22 cellular contexts compared by ENCODE assay signal in genomic region chr11:116618461-116618860, GRCh38.
"Had no signal": no experiment of that assay in that cellular context is flagged by ENCODE, and none has a peak within 500 bp of the region (broad histone marks: within the 10 kb centered on the region; RNA-seq: fewer than 3 reads in every experiment).

No MANE protein-coding gene starts in this region.

- H3K27ac ChIP-seq: colonic mucosa, left lung, ovary, psoas muscle, sigmoid colon, stomach, thyroid gland had no signal

- H3K4me3 ChIP-seq: colonic mucosa, left lung, ovary, psoas muscle, sigmoid colon, stomach, thyroid gland had no signal

- H3K9me3 Mint-ChIP-seq: effector memory CD8-positive, alpha-beta T cell; stimulated activated effector memory CD8-positive, alpha-beta T cell treated with anti-CD3 and anti-CD28 coated beads, Interleukin-12 subunit alpha, Interleukin-12 subunit beta, amount 100 ng/mL, for 72 hours had no signal

- DNase-seq: colonic mucosa; dermis blood vessel endothelial cell; effector memory CD8-positive, alpha-beta T cell; kidney; left lung; mesenchymal stem cell; midbrain; naive thymus-derived CD4-positive, alpha-beta T cell; nephron progenitor cell; nucleus accumbens; ovary; posterior cingulate gyrus; psoas muscle; right cardiac atrium; sigmoid colon; stimulated activated CD4-positive, alpha-beta T cell treated with anti-CD3 and anti-CD28 coated beads, Interleukin-2, amount 100 ng/mL, for 24 hours; stimulated activated CD4-positive, alpha-beta T cell treated with anti-CD3 and anti-CD28 coated beads, Interleukin-4, amount 100 ng/mL, for 24 hours; stimulated activated naive CD4-positive, alpha-beta T cell treated with Interleukin-2 at 50 U/mL for 16 hours; stomach; thyroid gland; trophoblast cell had no signal

- H3K4me3 Mint-ChIP-seq: effector memory CD8-positive, alpha-beta T cell; naive thymus-derived CD4-positive, alpha-beta T cell; nephron progenitor cell; stimulated activated effector memory CD8-positive, alpha-beta T cell treated with anti-CD3 and anti-CD28 coated beads, Interleukin-12 subunit alpha, Interleukin-12 subunit beta, amount 100 ng/mL, for 72 hours had no signal

- H3K27ac Mint-ChIP-seq: effector memory CD8-positive, alpha-beta T cell; naive thymus-derived CD4-positive, alpha-beta T cell; nephron progenitor cell; stimulated activated effector memory CD8-positive, alpha-beta T cell treated with anti-CD3 and anti-CD28 coated beads, Interleukin-12 subunit alpha, Interleukin-12 subunit beta, amount 100 ng/mL, for 72 hours had no signal

- ATAC-seq: effector memory CD8-positive, alpha-beta T cell; left lung; naive thymus-derived CD4-positive, alpha-beta T cell; psoas muscle; right cardiac atrium; stimulated activated effector memory CD8-positive, alpha-beta T cell treated with anti-CD3 and anti-CD28 coated beads, Interleukin-12 subunit alpha, Interleukin-12 subunit beta, amount 100 ng/mL, for 72 hours had no signal

- H3K4me1 Mint-ChIP-seq: naive thymus-derived CD4-positive, alpha-beta T cell; stimulated activated effector memory CD8-positive, alpha-beta T cell treated with anti-CD3 and anti-CD28 coated beads, Interleukin-12 subunit alpha, Interleukin-12 subunit beta, amount 100 ng/mL, for 72 hours had no signal

- H3K36me3 Mint-ChIP-seq: naive thymus-derived CD4-positive, alpha-beta T cell; stimulated activated effector memory CD8-positive, alpha-beta T cell treated with anti-CD3 and anti-CD28 coated beads, Interleukin-12 subunit alpha, Interleukin-12 subunit beta, amount 100 ng/mL, for 72 hours had no signal
